13 cellular contexts compared by ENCODE assay signal in the genomic region with DNA sequence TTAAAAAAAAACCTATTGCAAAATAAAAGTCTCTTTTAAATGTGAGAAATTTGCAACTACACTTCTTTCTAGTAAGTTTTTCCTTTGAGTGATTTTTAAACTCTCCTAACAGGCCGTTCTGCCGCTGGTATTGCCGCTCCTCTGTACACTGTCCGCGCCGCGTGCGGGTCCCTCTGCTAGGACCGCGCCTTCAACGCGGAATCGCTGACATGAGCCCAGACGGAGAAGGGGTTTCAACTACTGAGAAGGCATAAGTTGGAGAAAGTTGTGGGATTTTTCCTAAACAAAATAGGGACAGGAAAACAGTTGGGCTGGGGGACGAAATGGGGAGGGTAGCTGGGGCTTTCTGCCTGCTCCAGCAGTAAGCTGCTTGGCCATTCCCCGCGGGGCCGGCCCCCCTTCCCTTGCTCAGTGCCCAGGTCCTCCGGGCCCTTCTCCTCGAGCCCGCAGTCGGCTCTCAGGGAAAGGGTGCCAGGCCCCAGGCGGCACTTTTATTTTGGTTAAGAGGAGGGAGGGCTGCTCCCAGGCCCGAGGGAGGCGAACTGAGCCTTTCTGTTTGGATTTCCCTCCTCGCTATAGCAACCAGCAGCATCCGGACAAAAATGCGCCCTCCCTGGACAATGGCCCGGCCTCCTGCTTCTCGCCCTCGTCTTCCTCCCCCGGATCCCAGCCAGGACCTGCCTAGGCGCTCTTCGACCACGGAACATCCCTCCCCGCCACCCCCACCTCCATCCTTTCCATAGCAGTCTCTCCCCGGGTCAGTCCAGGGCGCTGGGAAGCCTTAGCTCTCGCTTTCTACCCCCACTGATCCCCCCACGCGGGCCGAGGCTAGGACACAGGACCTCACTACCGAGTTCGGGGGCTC. TPM values are rescaled to one million over a fixed set of nuclear protein-coding genes. Genes with fewer than 3 reads are reported as not detected.
DNase-seq lines count a peak whose midpoint lies in the region; ATAC-seq and TF ChIP-seq lines count a peak whose summit lies in the region.
"Had no signal": no experiment of that assay in that cellular context is flagged by ENCODE, and none has a peak within 500 bp of the region (broad histone marks: within the 10 kb centered on the region; RNA-seq: fewer than 3 reads in every experiment).

No MANE protein-coding gene starts in this region.

- peak overlapping the region; percentile 55; the same call in 1 of the 2 replicates for H3K4me3 ChIP-seq in iPS-20b (ENCODE audit: low read length)
- no peak overlapping the region for H3K4me3 ChIP-seq in smooth muscle cell
- H3K4me3 ChIP-seq: sigmoid colon had no signal

- H3K4me1 ChIP-seq in iPS-20b (ENCODE audit: insufficient read depth, low read length) (peaks cover 20% of the 10 kb centered on the region), smooth muscle cell (ENCODE audit: low read depth) (peaks cover 49% of the 10 kb centered on the region)

- no peaks in the 10 kb centered on the region for H4K20me1 ChIP-seq in smooth muscle cell (ENCODE audit: low read depth)

- peak overlapping the region; percentile 53 for H3K4me2 ChIP-seq in smooth muscle cell

- no peaks in the 10 kb centered on the region for H3F3A ChIP-seq in smooth muscle cell (ENCODE audit: low read depth)

- no peak for ATAC-seq in GM18517 (IDR thresholded peaks at IDR 0.05; ENCODE audit: unreplicated experiment)
- ATAC-seq in left colon: no peak
- ATAC-seq in GM18870 (IDR thresholded peaks at IDR 0.05; ENCODE audit: unreplicated experiment): no peak
- ATAC-seq: foreskin keratinocyte had no signal

- no peak overlapping the region for H2AFZ ChIP-seq in smooth muscle cell (ENCODE audit: low read depth)

- 2% methylated on average over 40 of the region's 44 CpGs for WGBS in smooth muscle cell (ENCODE audit: low lambda C conversion rate)

- H3K9me3 ChIP-seq in iPS-20b (ENCODE audit: insufficient read depth, low read depth, low read length): peaks cover 5% of the 10 kb centered on the region; the same call in 1 of the 2 replicates
- no peaks in the 10 kb centered on the region for H3K9me3 ChIP-seq in smooth muscle cell (replicated peaks; ENCODE audit: low read depth)
- H3K9me3 ChIP-seq: sigmoid colon had no signal

- no peak for TF ChIP-seq CTCF in smooth muscle cell (IDR thresholded peaks at IDR 0.05; ENCODE audit: borderline replicate concordance, insufficient read depth, poor library complexity, severe bottlenecking)

- no peaks in the 10 kb centered on the region for H3K79me2 ChIP-seq in smooth muscle cell (ENCODE audit: low read depth)

- H3K27ac ChIP-seq in iPS-20b (ENCODE audit: low read length) (no peak overlapping the region), smooth muscle cell (ENCODE audit: low read depth) (no peak overlapping the region)
- H3K27ac ChIP-seq: foreskin keratinocyte, sigmoid colon had no signal

- H3K27me3 ChIP-seq in iPS-20b (ENCODE audit: insufficient read depth, low read length): peaks cover 100% of the 10 kb centered on the region
- H3K27me3 ChIP-seq in smooth muscle cell (ENCODE audit: low read depth): peaks cover 96% of the 10 kb centered on the region

- H3K9ac ChIP-seq in iPS-20b (ENCODE audit: low read depth, low read length): peak overlapping the region; percentile 7; the same call in 1 of the 2 replicates
- no peak overlapping the region for H3K9ac ChIP-seq in smooth muscle cell (ENCODE audit: low read depth)

- peak; percentile 32 to 58 for DNase-seq in NCI-H526 (lab: John Stamatoyannopoulos, UW)
- no peak for DNase-seq in NCI-H526 treated with DMSO at 0.1 percent for 48 hours (lab: John Stamatoyannopoulos, UW)
- peak in 42 of 56 donors; percentile 39 to 87 (median 71) for DNase-seq in amygdala (lab: John Stamatoyannopoulos, UW)
- DNase-seq in smooth muscle cell (lab: John Stamatoyannopoulos, UW; ENCODE audit: unreplicated experiment): no peak
- DNase-seq in left colon: no peak
- DNase-seq: ACHN; activated T-cell treated with anti-CD3 and anti-CD28 coated beads, Interleukin-2, amount 50 U/mL, for 24 hours; EL; foreskin keratinocyte; sigmoid colon had no signal

- no peaks in the 10 kb centered on the region for H3K36me3 ChIP-seq in iPS-20b (ENCODE audit: insufficient read depth, low read depth, low read length)
- no peaks in the 10 kb centered on the region for H3K36me3 ChIP-seq in smooth muscle cell (ENCODE audit: low read depth)
- H3K36me3 ChIP-seq: sigmoid colon had no signal

- intact Hi-C loops in left colon (cut with DNase I, micrococcal nuclease): no loop called here

RNA-seq across cellular contexts. Expression of a gene that starts 6.8 kb away (rescaled TPM):
- total RNA-seq in smooth muscle cell (not detected in 2 replicates), left colon (not detected)
- 0.12 TPM in 1 of 2 replicates, not detected in the other for polyA plus RNA-seq in smooth muscle cell
- total RNA-seq: foreskin keratinocyte, sigmoid colon had no signal
- polyA plus RNA-seq: foreskin keratinocyte, sigmoid colon had no signal

Comparison
In these comparisons a context has a peak if more than half of its experiments do, and no peak if none do; other contexts are left out.
1. DNase-seq: peak in NCI-H526 (2 of 2) and amygdala (42 of 56); none in NCI-H526 treated with DMSO at 0.1 percent for 48 hours (single experiment), smooth muscle cell (single experiment) and left colon (0 of 2).